In genomic region chr12:23428758-23429157, GRCh38 we compare ENCODE assay signal across 27 cellular contexts.
"Had no signal": no experiment of that assay in that cellular context is flagged by ENCODE, and none has a peak within 500 bp of the region (broad histone marks: within the 10 kb centered on the region; RNA-seq: fewer than 3 reads in every experiment).

No MANE protein-coding gene starts in this region.

- H3K27ac ChIP-seq: left lung, lower lobe of right lung, pancreas, psoas muscle, skin epidermis, stomach, testis, thyroid gland, transverse colon, upper lobe of left lung, vagina had no signal

- H3K4me3 ChIP-seq: left lung, lower lobe of right lung, pancreas, psoas muscle, skin epidermis, stomach, testis, thyroid gland, transverse colon, upper lobe of left lung, vagina had no signal

- DNase-seq: hippocampal formation; immature natural killer cell; kidney; left colon; left lung; lower lobe of right lung; mammary epithelial cell; mesenchymal stem cell; naive thymus-derived CD8-positive, alpha-beta T cell; nucleus accumbens; pancreas; psoas muscle; stimulated activated CD4-positive, alpha-beta T cell treated with anti-CD3 and anti-CD28 coated beads, Interleukin-12 subunit alpha, Interleukin-12 subunit beta, amount 100 ng/mL, for 4 hours; stimulated activated CD4-positive, alpha-beta T cell treated with anti-CD3 and anti-CD28 coated beads, Interleukin-15, amount 100 ng/mL, for 24 hours; stimulated activated CD4-positive, alpha-beta T cell treated with anti-CD3 and anti-CD28 coated beads, Interleukin-2, amount 100 ng/mL, for 24 hours; stimulated activated CD4-positive, alpha-beta T cell treated with anti-CD3 and anti-CD28 coated beads, Interleukin-4, amount 100 ng/mL, for 1 hour; stimulated activated naive B cell treated with anti-CD40 and anti-IgM and Interleukin-4, amounts not matched to agents 10 μg/mL and 1 μg/mL and 100 μg/mL, for 72 hours; stimulated activated naive CD8-positive, alpha-beta T cell treated with anti-CD3 and anti-CD28 coated beads, Interleukin-15, Interleukin-2, amounts not matched to agents 100 U/mL and 50 U/mL, for 24 hours; stomach; testis; thyroid gland; transverse colon; upper lobe of left lung had no signal

- ATAC-seq: left colon; left lung; lower lobe of right lung; naive thymus-derived CD8-positive, alpha-beta T cell; pancreas; psoas muscle; sciatic nerve; stimulated activated naive B cell treated with anti-CD40 and anti-IgM and Interleukin-4, amounts not matched to agents 10 μg/mL and 1 μg/mL and 100 μg/mL, for 72 hours; stimulated activated naive CD8-positive, alpha-beta T cell treated with anti-CD3 and anti-CD28 coated beads, Interleukin-15, Interleukin-2, amounts not matched to agents 100 U/mL and 50 U/mL, for 24 hours had no signal

- H3K4me1 ChIP-seq: left lung, lower lobe of right lung, pancreas, psoas muscle, stomach, testis, thyroid gland, transverse colon, upper lobe of left lung, vagina had no signal

- FAIRE-seq: islet of Langerhans, kidney, pancreas had no signal

- H3K9me3 ChIP-seq: left lung, lower lobe of right lung, pancreas, psoas muscle, stomach, testis, thyroid gland, transverse colon, upper lobe of left lung, vagina had no signal

- H3K36me3 ChIP-seq: left lung, lower lobe of right lung, pancreas, stomach, thyroid gland, transverse colon, upper lobe of left lung, vagina had no signal

- H3K27me3 ChIP-seq: left lung, pancreas, stomach, testis, thyroid gland, transverse colon, upper lobe of left lung, vagina had no signal
